Comparison of ENCODE assay signal across 6 cellular contexts in the genomic region with DNA sequence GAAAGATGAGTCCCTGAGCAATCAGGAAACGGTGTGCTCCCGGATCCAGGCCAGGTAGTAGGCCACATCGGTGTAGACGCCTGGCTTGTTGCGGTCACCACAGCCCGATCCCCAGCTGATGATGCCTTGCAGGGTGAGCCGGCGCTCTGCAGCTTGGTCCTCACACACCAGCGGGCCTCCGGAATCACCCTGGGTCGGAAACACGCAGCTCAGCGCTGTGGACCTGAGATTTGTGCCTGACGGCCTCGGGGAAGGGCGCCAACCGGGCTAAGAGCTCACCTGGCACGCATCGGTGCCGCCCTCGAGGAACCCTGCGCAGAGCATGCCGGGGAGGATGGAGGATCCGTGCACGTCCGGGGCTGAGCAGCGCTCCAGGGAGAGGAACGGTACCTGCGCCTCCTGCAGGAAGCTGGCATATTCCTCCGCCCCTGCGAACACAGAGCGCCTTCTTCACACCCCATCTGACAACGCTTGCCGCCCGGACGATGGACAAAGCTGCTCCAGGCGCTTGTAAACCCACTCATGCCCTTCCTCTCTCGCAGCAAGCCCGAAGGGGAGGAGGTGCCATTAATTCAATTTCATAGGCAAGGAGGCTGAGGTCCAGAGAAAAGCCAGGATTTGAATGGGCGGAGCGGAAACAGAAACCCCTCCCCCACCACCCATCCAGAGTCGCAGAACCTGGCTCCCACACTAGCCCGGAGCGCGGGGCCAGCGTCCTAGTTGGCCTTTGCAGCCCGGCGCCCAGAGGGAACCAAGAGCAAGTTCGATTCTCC. TPM values are rescaled to one million over a fixed set of nuclear protein-coding genes. Genes with fewer than 3 reads are reported as not detected.
DNase-seq lines count a peak whose midpoint lies in the region; ATAC-seq and TF ChIP-seq lines count a peak whose summit lies in the region.

No MANE protein-coding gene starts in this region.

- H3K56ac ChIP-seq in mesendoderm (ENCODE audit: low read length), result peak overlapping the region; percentile 61

- H3K79me2 ChIP-seq in mesendoderm (ENCODE audit: control insufficient read depth, insufficient read depth, low read length), result no peaks in the 10 kb centered on the region

- no peak overlapping the region for H2BK120ac ChIP-seq in mesendoderm (ENCODE audit: low read depth, low read length)

- ATAC-seq in GM21786 (IDR thresholded peaks at IDR 0.05; ENCODE audit: unreplicated experiment) (no peak), gastrocnemius medialis (no peak)

- no peaks in the 10 kb centered on the region for H3K4me1 ChIP-seq in mesendoderm (ENCODE audit: control insufficient read depth, low read depth, low read length)
- H3K4me1 ChIP-seq in gastrocnemius medialis, result peaks cover 27 to 28% of the 10 kb centered on the region in 2 donors

- H3K27me3 ChIP-seq in mesendoderm (ENCODE audit: insufficient read depth, low read length, poor library complexity), result peaks cover 4% of the 10 kb centered on the region
- H3K27me3 ChIP-seq in gastrocnemius medialis, result peaks cover 62 to 66% (median 63%) of the 10 kb centered on the region in 3 donors

- no peak overlapping the region for H3K18ac ChIP-seq in mesendoderm (ENCODE audit: low read length)

- in situ Hi-C loops in gastrocnemius medialis (cut with MboI; ENCODE audit: low sequenced_read_pairs in 4 of 4), result loop anchor here in 2 of 4 donors (10.0 kb wide), 2 partner anchors 52 to 102 kb away; a partner anchor contains a TSS

- H3K4ac ChIP-seq in mesendoderm (ENCODE audit: low read depth, low read length), result no peak overlapping the region

- no peaks in the 10 kb centered on the region for H3K79me1 ChIP-seq in mesendoderm (ENCODE audit: low read length)

- no peak overlapping the region for H2AK5ac ChIP-seq in mesendoderm (ENCODE audit: low read length)

- no peak overlapping the region for H2BK5ac ChIP-seq in mesendoderm (ENCODE audit: low read length)

- no peak for TF ChIP-seq POLR2A in gastrocnemius medialis (IDR thresholded peaks at IDR 0.05)

- peak; percentile 53 for TF ChIP-seq CTCF in GM12875 (IDR thresholded peaks at IDR 0.05; ENCODE audit: borderline replicate concordance, insufficient read depth, low read depth, low read length)
- TF ChIP-seq CTCF in gastrocnemius medialis (IDR thresholded peaks at IDR 0.05 in 4 of 5, conservative IDR thresholded peaks at IDR 0.05 in 1 of 5), result peak in 2 of 5 experiments; percentile 8 to 36

- intact Hi-C loops in gastrocnemius medialis (cut with DNase I; ENCODE audit: low total_unique reads), result no loop called here

- no peaks in the 10 kb centered on the region for H3K9me3 ChIP-seq in gastrocnemius medialis

- no peak overlapping the region for H4K8ac ChIP-seq in mesendoderm (ENCODE audit: low read depth, low read length)

- peak overlapping the region; percentile 8 for H3K9ac ChIP-seq in mesendoderm (ENCODE audit: low read length)

- H3K4me3 ChIP-seq in GM12875 (ENCODE audit: low read depth, low read length) (peak overlapping the region; percentile 70), mesendoderm (ENCODE audit: low read length) (no peak overlapping the region), gastrocnemius medialis (peak overlapping the region in 1 of 4 donors; percentile 69)

- DNase-seq in NCI-H748 treated with DMSO at 0.1 percent for 48 hours (lab: John Stamatoyannopoulos, UW), result peak; percentile 88
- peak; percentile 25 for DNase-seq in activated naive CD8-positive, alpha-beta T cell treated with anti-CD3 and anti-CD28 coated beads, Interleukin-2, amount 50 U/mL, for 16 hours (ENCODE audit: low read depth, low spot score)
- peak; percentile 92 for DNase-seq in mesendoderm
- no peak for DNase-seq in gastrocnemius medialis

- H2BK15ac ChIP-seq in mesendoderm (replicated peaks; ENCODE audit: low read depth), result no peak overlapping the region

- H4K5ac ChIP-seq in mesendoderm (ENCODE audit: low read length), result no peak overlapping the region

- peak overlapping the region; percentile 34 for H3K4me2 ChIP-seq in mesendoderm (ENCODE audit: low read length)

- H3K27ac ChIP-seq in mesendoderm (ENCODE audit: low read depth, low read length), result no peak overlapping the region
- no peak overlapping the region for H3K27ac ChIP-seq in gastrocnemius medialis

- H3K23ac ChIP-seq in mesendoderm (ENCODE audit: low read length), result no peak overlapping the region

- no CpG with 5 or more reads among the region's 49 CpGs for WGBS in mesendoderm (ENCODE audit: extremely low coverage, insufficient coverage, low lambda C conversion rate)

- H3K36me3 ChIP-seq in mesendoderm (ENCODE audit: control insufficient read depth, insufficient read depth, low read length) (no peaks in the 10 kb centered on the region), gastrocnemius medialis (no peaks in the 10 kb centered on the region)

RNA-seq across cellular contexts. Expression of a gene that starts 2.0 kb away (rescaled TPM):
- polyA plus RNA-seq in mesendoderm (2013, experiment 1 of 2), result not detected
- polyA plus RNA-seq in mesendoderm (2013, experiment 2 of 2), result not detected
- not detected for total RNA-seq in gastrocnemius medialis

RNA-seq across cellular contexts. Expression of a gene that starts 6.9 kb away (rescaled TPM):
- 0.24 TPM for polyA plus RNA-seq in mesendoderm (2013, experiment 1 of 2)
- 0.25 TPM for polyA plus RNA-seq in mesendoderm (2013, experiment 2 of 2)
- 1 to 10 TPM in 1 of 4 donors, under 1 TPM in 2, not detected in 1; 0.36 to 1.2 (median 0.95) TPM for total RNA-seq in gastrocnemius medialis

RNA-seq across cellular contexts. Expression of a gene that starts 18.2 kb away (rescaled TPM):
- polyA plus RNA-seq in mesendoderm (2013, experiment 1 of 2), result not detected
- polyA plus RNA-seq in mesendoderm (2013, experiment 2 of 2), result not detected
- total RNA-seq in gastrocnemius medialis, result not detected

RNA-seq across cellular contexts. Expression of a gene that starts 24.0 kb away (rescaled TPM):
- polyA plus RNA-seq in mesendoderm (2013, experiment 1 of 2), result 20.9 TPM
- 21.1 TPM for polyA plus RNA-seq in mesendoderm (2013, experiment 2 of 2)
- total RNA-seq in gastrocnemius medialis, result 10 to 100 TPM; 12.7 to 40.5 (median 32.2) TPM

RNA-seq across cellular contexts. Expression of a gene that starts 44.2 kb away (rescaled TPM):
- 2.6 TPM for polyA plus RNA-seq in mesendoderm (2013, experiment 1 of 2)
- 2.9 TPM for polyA plus RNA-seq in mesendoderm (2013, experiment 2 of 2)
- total RNA-seq in gastrocnemius medialis, result 1 to 10 TPM in 2 of 4 donors, under 1 TPM in 1, not detected in 1; 0.63 to 2.0 (median 1.4) TPM

Comparison
In these comparisons a context has a peak if more than half of its experiments do, and no peak if none do; other contexts are left out.
1. DNase-seq: peak in NCI-H748 treated with DMSO at 0.1 percent for 48 hours (single experiment), activated naive CD8-positive, alpha-beta T cell treated with anti-CD3 and anti-CD28 coated beads, Interleukin-2, amount 50 U/mL, for 16 hours (single experiment) and mesendoderm (single experiment); none in gastrocnemius medialis (0 of 2).